In genomic region chr10:73247509-73248258, GRCh38 we compare ENCODE assay signal across 8 cellular contexts. TPM values are rescaled to one million over a fixed set of nuclear protein-coding genes. Genes with fewer than 3 reads are reported as not detected.
DNase-seq lines count a peak whose midpoint lies in the region; ATAC-seq, FAIRE-seq and TF ChIP-seq lines count a peak whose summit lies in the region.

No MANE protein-coding gene starts in this region.

- H3K4me2 ChIP-seq in PC-3 (ENCODE audit: low read length) (peak overlapping the region; percentile 79), endothelial cell of umbilical vein (ENCODE audit: insufficient read depth, low read length) (peak overlapping the region; percentile 80)

- H3F3A ChIP-seq in PC-3 (ENCODE audit: low read length, unreplicated experiment), result peaks cover 12% of the 10 kb centered on the region

- FAIRE-seq in endothelial cell of umbilical vein (lab: Jason Lieb, UNC), result no peak

- CTCF ChIA-PET in PC-3 (lab: Charles Lee), result interaction anchor here (0.6 to 1.5 kb wide), 3 partner anchors 16 to 248 kb away, joined by 6 to 13 read pairs (median 10); partner anchors contain the start of gene P4HA1
- CTCF ChIA-PET in endothelial cell of umbilical vein (lab: Charles Lee), result interaction anchor here (0.9 to 2.4 kb wide), 3 partner anchors 8 to 29 kb away, joined by 4 to 16 read pairs (median 4); no protein-coding TSS in a partner anchor

- POLR2A ChIA-PET in PC-3 (lab: Charles Lee; ENCODE audit: unreplicated experiment) (interaction anchor here (0.5 to 1.5 kb wide), 15 partner anchors 11 to 418 kb away, joined by 3 to 17 read pairs (median 4); partner anchors contain the start of genes CFAP70 and FAM149B1), endothelial cell of umbilical vein (lab: Charles Lee) (interaction anchor here (0.6 to 1.3 kb wide), 4 partner anchors 14 to 483 kb away, joined by 3 to 4 read pairs (median 3); no protein-coding TSS in a partner anchor)

- H3K9ac ChIP-seq in PC-3 (ENCODE audit: low read length), result peak overlapping the region; percentile 85
- H3K9ac ChIP-seq in endothelial cell of umbilical vein (replicated peaks; ENCODE audit: extremely low read depth, insufficient read depth, low read length), result peak overlapping the region; percentile 77

- no peaks in the 10 kb centered on the region for H3K9me1 ChIP-seq in endothelial cell of umbilical vein (replicated peaks; ENCODE audit: control insufficient read depth, extremely low read depth, insufficient read depth, low read length)

- BruUV-seq in PC-3 (replicated peaks; lab: Mats Ljungman, UMichigan) (TSS peak; percentile 92), endothelial cell of umbilical vein (replicated peaks; lab: Mats Ljungman, UMichigan) (TSS peak; percentile 89)

- no peak for TF ChIP-seq CTCF in GM10266 (IDR thresholded peaks at IDR 0.05; ENCODE audit: control insufficient read depth, insufficient read depth, low read depth, missing control alignments)
- TF ChIP-seq CTCF in PC-3 (conservative IDR thresholded peaks at IDR 0.05; ENCODE audit: low read depth, low read length), result 0 out of 2 replicates have a peak, but pooled peaks have one; percentile 19
- TF ChIP-seq CTCF in endothelial cell of umbilical vein (IDR thresholded peaks at IDR 0.05; ENCODE audit: extremely low read depth in 1 of 2, insufficient read depth in 1 of 2, low read depth in 1 of 2, low read length in 2 of 2), result no peak
- TF ChIP-seq CTCF in psoas muscle (IDR thresholded peaks at IDR 0.05), result no peak

- H3K9me3 ChIP-seq in PC-3 (ENCODE audit: low read length) (no peaks in the 10 kb centered on the region), endothelial cell of umbilical vein (replicated peaks; ENCODE audit: control insufficient read depth, insufficient read depth, low read length) (no peaks in the 10 kb centered on the region), psoas muscle (no peaks in the 10 kb centered on the region)

- dilution Hi-C loops in endothelial cell of umbilical vein (cut with MboI; ENCODE audit: extremely low pct_ligation_motif_present, low sequenced_read_pairs), result no loop called here

- peak; percentile 23 for DNase-seq in GM10266 (ENCODE audit: extremely low spot score)
- DNase-seq in PC-3, result peak; percentile 50
- no peak for DNase-seq in endothelial cell of umbilical vein (ENCODE audit: low read depth, low spot score)
- no peak for DNase-seq in psoas muscle
- DNase-seq in hepatic stellate cell (ENCODE audit: low spot score), result no peak
- no peak for DNase-seq in NCI-H1436 treated with DMSO at 0.1 percent for 48 hours (lab: John Stamatoyannopoulos, UW)
- DNase-seq in SW480 (ENCODE audit: low spot score), result no peak

- H3K27me3 ChIP-seq in PC-3 (ENCODE audit: low read length), result no peaks in the 10 kb centered on the region
- no peaks in the 10 kb centered on the region for H3K27me3 ChIP-seq in endothelial cell of umbilical vein (ENCODE audit: control insufficient read depth in 2 of 2, insufficient read depth in 2 of 2, low read length in 2 of 2)
- H3K27me3 ChIP-seq in psoas muscle (ENCODE audit: insufficient read depth in 3 of 3, low read length in 2 of 3), result no peaks in the 10 kb centered on the region

- H3K27ac ChIP-seq in PC-3 (ENCODE audit: low read length) (peak overlapping the region; percentile 80), endothelial cell of umbilical vein (ENCODE audit: insufficient read depth, low read depth, low read length) (peak overlapping the region; percentile 50), psoas muscle (peak overlapping the region; percentile 85)

- H3K36me3 ChIP-seq in PC-3 (ENCODE audit: low read depth, low read length), result peaks cover 56% of the 10 kb centered on the region
- H3K36me3 ChIP-seq in endothelial cell of umbilical vein (ENCODE audit: control insufficient read depth in 2 of 2, extremely low read depth in 1 of 2, insufficient read depth in 2 of 2, low read length in 2 of 2), result peaks cover 9% of the 10 kb centered on the region in 2 experiments
- H3K36me3 ChIP-seq in psoas muscle (ENCODE audit: insufficient read depth in 1 of 2, low read depth in 1 of 2), result peaks cover 8 to 60% of the 10 kb centered on the region in 2 donors

- intact Hi-C loops in PC-3 (cut with micrococcal nuclease) (loop anchor here (1.0 to 5.0 kb wide), 3 partner anchors 111 to 250 kb away; partner anchors contain the start of genes CFAP70 and PPP3CB), endothelial cell of umbilical vein (cut with micrococcal nuclease) (loop anchor here (2.0 kb wide), 1 partner anchor 79 kb away; the partner anchor contains the start of genes ECD and FAM149B1), psoas muscle (cut with DNase I) (loop anchor here in 1 of 2 donors (5.0 kb wide), 1 partner anchor 250 kb away; the partner anchor contains the start of gene PPP3CB)

- H3K79me2 ChIP-seq in PC-3 (ENCODE audit: low read length), result peaks cover 92% of the 10 kb centered on the region
- peaks cover 57% of the 10 kb centered on the region for H3K79me2 ChIP-seq in endothelial cell of umbilical vein (ENCODE audit: control insufficient read depth, insufficient read depth, low read length)

- H3K4me3 ChIP-seq in PC-3 (ENCODE audit: low read length) (peak overlapping the region; percentile 69), endothelial cell of umbilical vein (replicated peaks in 1 of 3; ENCODE audit: insufficient read depth in 1 of 3, low read depth in 1 of 3, low read length in 3 of 3) (peak overlapping the region in 2 of 3 experiments; percentile 14 to 89), psoas muscle (peak overlapping the region; percentile 82)

- H4K20me1 ChIP-seq in PC-3 (ENCODE audit: low read length) (peaks cover 34% of the 10 kb centered on the region), endothelial cell of umbilical vein (replicated peaks; ENCODE audit: control insufficient read depth, extremely low read depth, insufficient read depth, low read length) (no peaks in the 10 kb centered on the region)

- TF ChIP-seq POLR2A in endothelial cell of umbilical vein (IDR thresholded peaks at IDR 0.05; ENCODE audit: low read depth, low read length), result no peak

- H3K4me1 ChIP-seq in PC-3 (ENCODE audit: insufficient read depth, low read length) (peaks cover 50% of the 10 kb centered on the region), endothelial cell of umbilical vein (ENCODE audit: control insufficient read depth, extremely low read depth, insufficient read depth, low read length) (peaks cover 36% of the 10 kb centered on the region), psoas muscle (peaks cover 34% of the 10 kb centered on the region)

- 30 to 36% (median 33%) methylated on average over 4 of the region's 4 CpGs for WGBS in psoas muscle, 3 donors

- no peaks in the 10 kb centered on the region for H3K9me2 ChIP-seq in PC-3 (replicated peaks; ENCODE audit: low read length)

- ATAC-seq in PC-3 (0 out of 2 replicates have a peak, but pooled peaks have one; percentile 0), psoas muscle (no peak), HG03442 (IDR thresholded peaks at IDR 0.05; ENCODE audit: unreplicated experiment) (no peak)

- H2AFZ ChIP-seq in PC-3 (ENCODE audit: low read length), result peak overlapping the region; percentile 22
- no peak overlapping the region for H2AFZ ChIP-seq in endothelial cell of umbilical vein (ENCODE audit: low read depth, low read length)

TF ChIP-seq in endothelial cell of umbilical vein, 7 proteins besides CTCF, POLR2A, EP300 and RAD21:
- TF ChIP-seq, protein P1, sequence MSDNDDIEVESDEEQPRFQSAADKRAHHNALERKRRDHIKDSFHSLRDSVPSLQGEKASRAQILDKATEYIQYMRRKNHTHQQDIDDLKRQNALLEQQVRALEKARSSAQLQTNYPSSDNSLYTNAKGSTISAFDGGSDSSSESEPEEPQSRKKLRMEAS (IDR thresholded peaks at IDR 0.05; ENCODE audit: insufficient read depth, insufficient read length), result no peak
- no peak for TF ChIP-seq MYC (IDR thresholded peaks at IDR 0.05; ENCODE audit: low read depth, low read length)
- no peak for TF ChIP-seq JUN (IDR thresholded peaks at IDR 0.05; ENCODE audit: borderline replicate concordance, insufficient read depth, insufficient read length, low read depth)
- TF ChIP-seq GATA2 (IDR thresholded peaks at IDR 0.05; ENCODE audit: insufficient read depth, insufficient read length, low read depth, low read length), result no peak
- no peak for TF ChIP-seq FOS (IDR thresholded peaks at IDR 0.05; ENCODE audit: borderline replicate concordance, insufficient read depth, low read length)

RNA-seq across cellular contexts. Expression of gene DNAJC9, which starts 0.6 kb away (rescaled TPM):
- total RNA-seq in PC-3 (2014; rRNA removed) (282 and 283 TPM in 2 replicates), endothelial cell of umbilical vein (47.1 and 55.0 TPM in 2 replicates), psoas muscle (10 to 100 TPM in 1 of 4 donors, 1 to 10 TPM in 3; 6.6 to 11.2 (median 8.6) TPM)
- polyA plus RNA-seq in endothelial cell of umbilical vein (27.1 and 29.1 TPM in 2 replicates), psoas muscle (10 to 100 TPM in 2 of 3 donors, 1 to 10 TPM in 1; 6.3 to 16.6 (median 10.3) TPM)
- polyA plus RNA-seq in endothelial cell of umbilical vein (2011; cell fraction: cytosol; rRNA removed), result 33.6 and 37.4 TPM in 2 replicates
- polyA plus RNA-seq in endothelial cell of umbilical vein (2011; cell fraction: nucleus; rRNA removed), result 42.2 and 56.5 TPM in 2 replicates
- polyA plus RNA-seq in endothelial cell of umbilical vein (2012), result 29.0 and 45.9 TPM in 2 replicates
- 28.2 and 31.0 TPM in 2 replicates for polyA minus RNA-seq in endothelial cell of umbilical vein
- 26.5 TPM for polyA minus RNA-seq in endothelial cell of umbilical vein (2011; cell fraction: cytosol; rRNA and poly(A)+ RNA removed)
- polyA minus RNA-seq in endothelial cell of umbilical vein (2011; cell fraction: nucleus; rRNA and poly(A)+ RNA removed), result 16.6 and 29.4 TPM in 2 replicates

RNA-seq across cellular contexts. Expression of gene MRPS16, which starts 4.8 kb away (rescaled TPM):
- total RNA-seq in PC-3 (2014; rRNA removed), result 230 and 275 TPM in 2 replicates
- 86.0 and 94.5 TPM in 2 replicates for total RNA-seq in endothelial cell of umbilical vein
- polyA plus RNA-seq in endothelial cell of umbilical vein, result 159 and 161 TPM in 2 replicates
- 122 and 124 TPM in 2 replicates for polyA plus RNA-seq in endothelial cell of umbilical vein (2011; cell fraction: cytosol; rRNA removed)
- polyA plus RNA-seq in endothelial cell of umbilical vein (2011; cell fraction: nucleus; rRNA removed), result 53.5 and 58.5 TPM in 2 replicates
- polyA plus RNA-seq in endothelial cell of umbilical vein (2012), result 91.8 and 103 TPM in 2 replicates
- polyA minus RNA-seq in endothelial cell of umbilical vein, result 61.2 and 67.2 TPM in 2 replicates
- 82.5 TPM for polyA minus RNA-seq in endothelial cell of umbilical vein (2011; cell fraction: cytosol; rRNA and poly(A)+ RNA removed)
- 16.4 and 25.9 TPM in 2 replicates for polyA minus RNA-seq in endothelial cell of umbilical vein (2011; cell fraction: nucleus; rRNA and poly(A)+ RNA removed)
- total RNA-seq in psoas muscle, result 100 to 1,000 TPM; 104 to 129 (median 119) TPM
- 100 to 1,000 TPM in 2 of 3 donors, 10 to 100 TPM in 1; 82.2 to 132 (median 128) TPM for polyA plus RNA-seq in psoas muscle

Comparison
In these comparisons a context has a peak if more than half of its experiments do, and no peak if none do; other contexts are left out.
1. DNase-seq: peak in GM10266 (single experiment) and PC-3 (single experiment); none in endothelial cell of umbilical vein (single experiment), psoas muscle (0 of 2), hepatic stellate cell (single experiment), NCI-H1436 treated with DMSO at 0.1 percent for 48 hours (single experiment) and SW480 (single experiment).
2. Peak in every context shown above with its lines, with median percentiles within 50 percentile points of each other: H3K27ac ChIP-seq and H3K4me3 ChIP-seq.